In genomic region chr9:68668127-68668526, GRCh38 we compare ENCODE assay signal across 18 cellular contexts. TPM values are rescaled to one million over a fixed set of nuclear protein-coding genes. Genes with fewer than 3 reads are reported as not detected.
DNase-seq lines count a peak whose midpoint lies in the region; ATAC-seq, FAIRE-seq and TF ChIP-seq lines count a peak whose summit lies in the region.
"Had no signal": no experiment of that assay in that cellular context is flagged by ENCODE, and none has a peak within 500 bp of the region (broad histone marks: within the 10 kb centered on the region; RNA-seq: fewer than 3 reads in every experiment).

No MANE protein-coding gene starts in this region.

- no peak overlapping the region for H3K27ac ChIP-seq in HEK293 (ENCODE audit: extremely low read depth, low read depth, low read length)
- no peak overlapping the region for H3K27ac ChIP-seq in testis
- no peak overlapping the region for H3K27ac ChIP-seq in small intestine (ENCODE audit: low read depth in 1 of 2, low read length in 1 of 2)

- peaks cover 22% of the 10 kb centered on the region for H3K4me1 Mint-ChIP-seq in activated T-helper 2 cell treated with anti-CD3 and anti-CD28 coated beads, Interferon-gamma antibody, Interleukin-2, Interleukin-4, amounts not matched to agents 10 μg/mL and 5 μg/mL and 100 μg/mL, durations not matched to agents 14 hours and 24 hours and 36 hours (ENCODE audit: low read depth)
- H3K4me1 Mint-ChIP-seq: CD14-positive monocyte had no signal

- no peaks in the 10 kb centered on the region for H3K9me3 Mint-ChIP-seq in activated T-helper 2 cell treated with anti-CD3 and anti-CD28 coated beads, Interferon-gamma antibody, Interleukin-2, Interleukin-4, amounts not matched to agents 10 μg/mL and 5 μg/mL and 100 μg/mL, durations not matched to agents 14 hours and 24 hours and 36 hours
- H3K9me3 Mint-ChIP-seq: CD14-positive monocyte had no signal

- WGBS in testis, 2 donors: 40 to 56% methylated on average over 1 of the region's 1 CpG
- WGBS in small intestine, 3 donors: 88 to 96% (median 91%) methylated on average over 1 of the region's 1 CpG

- H3K4me3 ChIP-seq in HEK293 (ENCODE audit: low read depth, low read length) (no peak overlapping the region), testis (no peak overlapping the region), small intestine (ENCODE audit: low read depth in 1 of 2, low read length in 2 of 2) (no peak overlapping the region)

- intact Hi-C loops in activated T-helper 2 cell treated with anti-CD3 and anti-CD28 coated beads, Interferon-gamma antibody, Interleukin-2, Interleukin-4, amounts not matched to agents 10 μg/mL and 5 μg/mL and 100 μg/mL, durations not matched to agents 14 hours and 24 hours and 36 hours (cut with micrococcal nuclease): no loop called here
- intact Hi-C loops in testis (cut with DNase I; ENCODE audit: low total_unique reads): no loop called here

- H3K36me3 ChIP-seq in HEK293 (ENCODE audit: control insufficient read depth in 2 of 2, insufficient read depth in 1 of 2, low read length in 2 of 2) (no peaks in the 10 kb centered on the region), testis (ENCODE audit: low read depth, missing control alignments) (no peaks in the 10 kb centered on the region), small intestine (ENCODE audit: control insufficient read depth in 2 of 2, insufficient read depth in 2 of 2, low read length in 2 of 2) (no peaks in the 10 kb centered on the region)

- H3K4me1 ChIP-seq in HEK293 (ENCODE audit: control insufficient read depth, insufficient read depth, low read length): no peaks in the 10 kb centered on the region
- H3K4me1 ChIP-seq in testis: no peaks in the 10 kb centered on the region
- no peaks in the 10 kb centered on the region for H3K4me1 ChIP-seq in small intestine (ENCODE audit: control insufficient read depth in 2 of 2, insufficient read depth in 1 of 2, low read depth in 1 of 2, low read length in 1 of 2)

- DNase-seq in activated T-helper 2 cell treated with anti-CD3 and anti-CD28 coated beads, Interferon-gamma antibody, Interleukin-2, Interleukin-4, amounts not matched to agents 10 μg/mL and 5 μg/mL and 100 μg/mL, durations not matched to agents 14 hours and 24 hours and 36 hours (ENCODE audit: low spot score): no peak
- DNase-seq in kidney glomerular epithelial cell (lab: John Stamatoyannopoulos, UW): peak; percentile 1
- DNase-seq in testis: peak; percentile 58
- no peak for DNase-seq in NCI-H1092 (lab: John Stamatoyannopoulos, UW)
- no peak for DNase-seq in small intestine
- DNase-seq: DMS 273 treated with DMSO at 0.1 percent for 48 hours, GDM1, HCEC 1CT, KG1, NCI-H1092 treated with DMSO at 0.1 percent for 48 hours, NCI-H226, NCI-H526, SHP77, SK-N-SH had no signal

- FAIRE-seq in small intestine (lab: Jason Lieb, UNC): no peak
- FAIRE-seq: HepG2 had no signal

- H3K27me3 ChIP-seq in testis: no peaks in the 10 kb centered on the region
- H3K27me3 ChIP-seq in small intestine (ENCODE audit: control insufficient read depth in 2 of 2, insufficient read depth in 2 of 2, low read length in 2 of 2): no peaks in the 10 kb centered on the region

- POLR2A ChIA-PET in HEK293 (lab: Yijun Ruan, JAX): no interaction called here

- H3K27ac Mint-ChIP-seq in activated T-helper 2 cell treated with anti-CD3 and anti-CD28 coated beads, Interferon-gamma antibody, Interleukin-2, Interleukin-4, amounts not matched to agents 10 μg/mL and 5 μg/mL and 100 μg/mL, durations not matched to agents 14 hours and 24 hours and 36 hours: peak overlapping the region; percentile 9
- H3K27ac Mint-ChIP-seq: CD14-positive monocyte had no signal

- no peaks in the 10 kb centered on the region for H3K36me3 Mint-ChIP-seq in activated T-helper 2 cell treated with anti-CD3 and anti-CD28 coated beads, Interferon-gamma antibody, Interleukin-2, Interleukin-4, amounts not matched to agents 10 μg/mL and 5 μg/mL and 100 μg/mL, durations not matched to agents 14 hours and 24 hours and 36 hours (ENCODE audit: low read depth)
- H3K36me3 Mint-ChIP-seq: CD14-positive monocyte had no signal

- H3K9me3 ChIP-seq in HEK293 (ENCODE audit: control insufficient read depth, insufficient read depth, low read depth, low read length) (no peaks in the 10 kb centered on the region), testis (no peaks in the 10 kb centered on the region), small intestine (ENCODE audit: control insufficient read depth, low read depth) (no peaks in the 10 kb centered on the region)
- H3K9me3 ChIP-seq: SK-N-SH had no signal

- ATAC-seq in GM19351 (IDR thresholded peaks at IDR 0.05; ENCODE audit: unreplicated experiment): no peak
- ATAC-seq: HepG2 had no signal

- H3K27me3 Mint-ChIP-seq in activated T-helper 2 cell treated with anti-CD3 and anti-CD28 coated beads, Interferon-gamma antibody, Interleukin-2, Interleukin-4, amounts not matched to agents 10 μg/mL and 5 μg/mL and 100 μg/mL, durations not matched to agents 14 hours and 24 hours and 36 hours (ENCODE audit: low read depth): no peaks in the 10 kb centered on the region

- no peak overlapping the region for H3K4me3 Mint-ChIP-seq in activated T-helper 2 cell treated with anti-CD3 and anti-CD28 coated beads, Interferon-gamma antibody, Interleukin-2, Interleukin-4, amounts not matched to agents 10 μg/mL and 5 μg/mL and 100 μg/mL, durations not matched to agents 14 hours and 24 hours and 36 hours (ENCODE audit: low read depth)
- H3K4me3 Mint-ChIP-seq: CD14-positive monocyte had no signal

- CTCF ChIA-PET in HEK293 (lab: Yijun Ruan, JAX): no interaction called here

- TF ChIP-seq POLR2A in testis (IDR thresholded peaks at IDR 0.05): no peak

- TF ChIP-seq CTCF in HEK293 (tag by site-specific recombination; IDR thresholded peaks at IDR 0.05) (no peak), testis (IDR thresholded peaks at IDR 0.05) (no peak)

TF ChIP-seq in HEK293, 187 proteins besides CTCF, POLR2A, EP300 and RAD21:
- peak; percentile 52; the same call in 1 of the 2 replicates for TF ChIP-seq ZNF341 (tag by site-specific recombination; IDR thresholded peaks at IDR 0.05; ENCODE audit: low read depth)
- no peak for TF ChIP-seq ZSCAN23 (tag by site-specific recombination; IDR thresholded peaks at IDR 0.05)

RNA-seq across cellular contexts. Expression of gene PIP5K1B, which starts 36.9 kb away (rescaled TPM):
- 76.2 and 77.2 TPM in 2 replicates for total RNA-seq in activated T-helper 2 cell treated with anti-CD3 and anti-CD28 coated beads, Interferon-gamma antibody, Interleukin-2, Interleukin-4, amounts not matched to agents 10 μg/mL and 5 μg/mL and 100 μg/mL, durations not matched to agents 14 hours and 24 hours and 36 hours
- 10 to 100 TPM; 53.6 to 66.9 TPM for total RNA-seq in testis
- 70.5 TPM for polyA plus RNA-seq in testis (ENCODE audit: insufficient read depth, low read depth, low replicate concordance)
- polyA plus RNA-seq in small intestine: 10 to 100 TPM; 28.8 to 54.0 (median 45.4) TPM
- polyA plus RNA-seq: SK-N-SH had no signal

Comparison
In these comparisons a context has a peak if more than half of its experiments do, and no peak if none do; other contexts are left out.
1. DNase-seq: peak in kidney glomerular epithelial cell (single experiment) and testis (single experiment); none in activated T-helper 2 cell treated with anti-CD3 and anti-CD28 coated beads, Interferon-gamma antibody, Interleukin-2, Interleukin-4, amounts not matched to agents 10 μg/mL and 5 μg/mL and 100 μg/mL, durations not matched to agents 14 hours and 24 hours and 36 hours (single experiment), NCI-H1092 (single experiment) and small intestine (single experiment).